8 cellular contexts compared by ENCODE assay signal in genomic region chr20:38725959-38726848, GRCh38. TPM values are rescaled to one million over a fixed set of nuclear protein-coding genes. Genes with fewer than 3 reads are reported as not detected.
DNase-seq lines count a peak whose midpoint lies in the region; ATAC-seq, FAIRE-seq and TF ChIP-seq lines count a peak whose summit lies in the region.

No MANE protein-coding gene starts in this region.

- peaks cover 9% of the 10 kb centered on the region for H3K4me1 ChIP-seq in SJSA1 (replicated peaks)

- TF ChIP-seq CTCF in dorsolateral prefrontal cortex (IDR thresholded peaks at IDR 0.05 in 54 of 56, conservative IDR thresholded peaks at IDR 0.05 in 2 of 56; ENCODE audit: low read depth in 1 of 56, partially characterized antibody in 56 of 56) (peak in 26 of 56 donors; percentile 8 to 46 (median 21)), neural crest cell (conservative IDR thresholded peaks at IDR 0.05) (peak; percentile 58)

- peaks cover 10% of the 10 kb centered on the region; the same call in 1 of the 2 replicates for H3K9me3 ChIP-seq in SJSA1 (replicated peaks)

- H3K36me3 ChIP-seq in SJSA1, result no peaks in the 10 kb centered on the region

- H3K4me1 Mint-ChIP-seq in neural crest cell, result peaks cover 50% of the 10 kb centered on the region

- FAIRE-seq in GM19239 (lab: Jason Lieb, UNC) (no peak), RCC 7860 (lab: Jason Lieb, UNC) (no peak)

- peak overlapping the region; percentile 69 for H3K4me3 Mint-ChIP-seq in neural crest cell

- ATAC-seq in GM19452 (IDR thresholded peaks at IDR 0.05; ENCODE audit: unreplicated experiment), result no peak

- DNase-seq in 8988T (peak; percentile 79), GM19239 (ENCODE audit: insufficient read length, low spot score) (peak; percentile 71), SJSA1 (ENCODE audit: low read depth in 1 of 2, low spot score in 2 of 2) (peak; percentile 26 to 62), dorsolateral prefrontal cortex (no peak), neural crest cell (ENCODE audit: low read depth, low spot score) (peak; percentile 77), pons (ENCODE audit: low spot score) (no peak), RCC 7860 (ENCODE audit: low spot score) (no peak)

- H3K4me3 ChIP-seq in SJSA1 (no peak overlapping the region), dorsolateral prefrontal cortex (peak overlapping the region in 48 of 59 donors; percentile 4 to 59 (median 40))

- peaks cover 2% of the 10 kb centered on the region for H3K36me3 Mint-ChIP-seq in neural crest cell (ENCODE audit: low read depth)

- H3K27me3 ChIP-seq in SJSA1 (replicated peaks) (peaks cover 100% of the 10 kb centered on the region), dorsolateral prefrontal cortex (peaks cover 38 to 100% (median 97%) of the 10 kb centered on the region in 45 donors)

- H3K27ac Mint-ChIP-seq in neural crest cell (ENCODE audit: unreplicated experiment), result no peak overlapping the region

- peaks cover 100% of the 10 kb centered on the region for H3K27me3 Mint-ChIP-seq in neural crest cell (ENCODE audit: low read depth)

- intact Hi-C loops in dorsolateral prefrontal cortex (cut with DNase I), result loop anchor here in 1 of 2 donors (5.0 kb wide), 1 partner anchor 79 kb away; no protein-coding TSS in a partner anchor

- H3K27ac ChIP-seq in SJSA1, result no peak overlapping the region
- peak overlapping the region in 1 of 59 donors; percentile 28 for H3K27ac ChIP-seq in dorsolateral prefrontal cortex

- H3K9me3 Mint-ChIP-seq in neural crest cell, result no peaks in the 10 kb centered on the region

RNA-seq across cellular contexts. Expression of gene SLC32A1, which starts 1.9 kb away (rescaled TPM):
- total RNA-seq in SJSA1 (2014; rRNA removed; shearing (Covaris generic)), result not detected in 2 replicates
- total RNA-seq in dorsolateral prefrontal cortex (10 to 100 TPM in 114 of 120 experiments, 1 to 10 TPM in 6; 5.3 to 33.2 (median 20.5) TPM), neural crest cell (0.09 and 0.16 TPM in 2 replicates)

RNA-seq across cellular contexts. Expression of gene ACTR5, which starts 22.1 kb away (rescaled TPM):
- 6.9 and 9.7 TPM in 2 replicates for total RNA-seq in SJSA1 (2014; rRNA removed; shearing (Covaris generic))
- total RNA-seq in dorsolateral prefrontal cortex, result 10 to 100 TPM in 58 of 120 experiments, 1 to 10 TPM in 62; 7.0 to 13.6 (median 9.9) TPM
- 14.3 and 14.9 TPM in 2 replicates for total RNA-seq in neural crest cell

Comparison
In these comparisons a context has a peak if more than half of its experiments do, and no peak if none do; other contexts are left out.
1. DNase-seq: peak in 8988T (single experiment), GM19239 (single experiment), SJSA1 (2 of 2) and neural crest cell (single experiment); none in dorsolateral prefrontal cortex (0 of 10), pons (single experiment) and RCC 7860 (single experiment).